Comparison of ENCODE assay signal across 19 cellular contexts in genomic region chr10:131910663-131911314, GRCh38. TPM values are rescaled to one million over a fixed set of nuclear protein-coding genes. Genes with fewer than 3 reads are reported as not detected.
DNase-seq lines count a peak whose midpoint lies in the region; ATAC-seq and TF ChIP-seq lines count a peak whose summit lies in the region.
"Had no signal": no experiment of that assay in that cellular context is flagged by ENCODE, and none has a peak within 500 bp of the region (broad histone marks: within the 10 kb centered on the region; RNA-seq: fewer than 3 reads in every experiment).

No MANE protein-coding gene starts in this region.

- no peak for TF ChIP-seq POLR2A in heart left ventricle (IDR thresholded peaks at IDR 0.05)

- peaks cover 0 to 78% (median 38%) of the 10 kb centered on the region in 12 donors for H3K4me1 ChIP-seq in heart left ventricle
- H3K4me1 ChIP-seq: SJSA1 had no signal

- H3K36me3 Mint-ChIP-seq in T-helper 17 cell (ENCODE audit: low read depth) = peaks cover 6% of the 10 kb centered on the region
- H3K36me3 Mint-ChIP-seq in naive thymus-derived CD8-positive, alpha-beta T cell = peaks cover 4 to 32% (median 8%) of the 10 kb centered on the region in 3 donors
- peaks cover 75% of the 10 kb centered on the region for H3K36me3 Mint-ChIP-seq in stimulated activated effector memory CD8-positive, alpha-beta T cell treated with anti-CD3 and anti-CD28 coated beads, Interleukin-12 subunit alpha, Interleukin-12 subunit beta, amount 100 ng/mL, for 72 hours
- peaks cover 49% of the 10 kb centered on the region for H3K36me3 Mint-ChIP-seq in activated CD8-positive, alpha-beta memory T cell treated with anti-CD3 and anti-CD28 coated beads, Interleukin-2, amount 10 ng/mL, durations not matched to agents 7 days and 5 days

- no peak overlapping the region for H3K4me3 ChIP-seq in heart left ventricle
- H3K4me3 ChIP-seq: GM12878, SJSA1 had no signal

- POLR2A ChIA-PET in naive thymus-derived CD8-positive, alpha-beta T cell (lab: Charles Lee) = interaction anchor here (1.3 kb wide), 1 partner anchor 10 kb away, joined by 3 read pairs; the partner anchor contains the start of gene PPP2R2D

- ATAC-seq in heart left ventricle (peak in 3 of 4 donors; percentile 8 to 27 (median 18)), Right ventricle myocardium superior (ENCODE audit: poor library complexity) (no peak), T-helper 17 cell (no peak), HG03139 (IDR thresholded peaks at IDR 0.05; ENCODE audit: unreplicated experiment) (no peak), HG03095 (IDR thresholded peaks at IDR 0.05; ENCODE audit: unreplicated experiment) (no peak)
- ATAC-seq in naive thymus-derived CD8-positive, alpha-beta T cell = no peak
- no peak for ATAC-seq in stimulated activated effector memory CD8-positive, alpha-beta T cell treated with anti-CD3 and anti-CD28 coated beads, Interleukin-12 subunit alpha, Interleukin-12 subunit beta, amount 100 ng/mL, for 72 hours
- ATAC-seq in activated CD8-positive, alpha-beta memory T cell treated with anti-CD3 and anti-CD28 coated beads, Interleukin-2, amount 10 ng/mL, durations not matched to agents 7 days and 5 days = no peak
- ATAC-seq: GM12878 had no signal

- H3K4me1 Mint-ChIP-seq in T-helper 17 cell = peaks cover 43% of the 10 kb centered on the region
- H3K4me1 Mint-ChIP-seq in naive thymus-derived CD8-positive, alpha-beta T cell = peaks cover 41 to 89% (median 86%) of the 10 kb centered on the region in 4 donors
- H3K4me1 Mint-ChIP-seq in stimulated activated effector memory CD8-positive, alpha-beta T cell treated with anti-CD3 and anti-CD28 coated beads, Interleukin-12 subunit alpha, Interleukin-12 subunit beta, amount 100 ng/mL, for 72 hours = peaks cover 56% of the 10 kb centered on the region
- H3K4me1 Mint-ChIP-seq in activated CD8-positive, alpha-beta memory T cell treated with anti-CD3 and anti-CD28 coated beads, Interleukin-2, amount 10 ng/mL, durations not matched to agents 7 days and 5 days = peaks cover 34% of the 10 kb centered on the region

- 75 to 84% (median 79%) methylated on average over 15 of the region's 15 CpGs for WGBS in heart left ventricle, 4 donors

- DNase-seq in heart left ventricle (no peak), Right ventricle myocardium superior (no peak), T-helper 17 cell (no peak)
- DNase-seq in naive thymus-derived CD8-positive, alpha-beta T cell = no peak
- DNase-seq in stimulated activated effector memory CD8-positive, alpha-beta T cell treated with anti-CD3 and anti-CD28 coated beads, Interleukin-12 subunit alpha, Interleukin-12 subunit beta, amount 100 ng/mL, for 72 hours (ENCODE audit: low spot score in 2 of 2) = no peak
- no peak for DNase-seq in activated CD8-positive, alpha-beta memory T cell treated with anti-CD3 and anti-CD28 coated beads, Interleukin-2, amount 10 ng/mL, durations not matched to agents 7 days and 5 days
- DNase-seq: ACHN, DMS153, EL, NCI-H1092 treated with DMSO at 0.1 percent for 48 hours, NCI-H146, NCI-H2029 treated with DMSO at 0.1 percent for 48 hours, NCI-H2171, NCI-H526 had no signal

- H3K9me3 Mint-ChIP-seq in naive thymus-derived CD8-positive, alpha-beta T cell = no peaks in the 10 kb centered on the region
- H3K9me3 Mint-ChIP-seq in stimulated activated effector memory CD8-positive, alpha-beta T cell treated with anti-CD3 and anti-CD28 coated beads, Interleukin-12 subunit alpha, Interleukin-12 subunit beta, amount 100 ng/mL, for 72 hours = no peaks in the 10 kb centered on the region
- no peaks in the 10 kb centered on the region for H3K9me3 Mint-ChIP-seq in activated CD8-positive, alpha-beta memory T cell treated with anti-CD3 and anti-CD28 coated beads, Interleukin-2, amount 10 ng/mL, durations not matched to agents 7 days and 5 days (ENCODE audit: low read depth)

- TF ChIP-seq CTCF in heart left ventricle (IDR thresholded peaks at IDR 0.05) = no peak

- no peaks in the 10 kb centered on the region for H3K27me3 ChIP-seq in heart left ventricle
- H3K27me3 ChIP-seq: SJSA1 had no signal

- intact Hi-C loops in heart left ventricle (cut with DNase I) (loop anchor here in 1 of 10 donors (5.0 kb wide), 1 partner anchor 72 kb away; the partner anchor contains the start of gene BNIP3), Right ventricle myocardium superior (cut with DNase I) (no loop called here)

- H3K27ac Mint-ChIP-seq in T-helper 17 cell = peak overlapping the region; percentile 4
- H3K27ac Mint-ChIP-seq in naive thymus-derived CD8-positive, alpha-beta T cell = peak overlapping the region in 6 of 10 donors; percentile 43 to 90 (median 68)
- H3K27ac Mint-ChIP-seq in stimulated activated effector memory CD8-positive, alpha-beta T cell treated with anti-CD3 and anti-CD28 coated beads, Interleukin-12 subunit alpha, Interleukin-12 subunit beta, amount 100 ng/mL, for 72 hours = peak overlapping the region; percentile 43
- no peak overlapping the region for H3K27ac Mint-ChIP-seq in activated CD8-positive, alpha-beta memory T cell treated with anti-CD3 and anti-CD28 coated beads, Interleukin-2, amount 10 ng/mL, durations not matched to agents 7 days and 5 days

- H3K36me3 ChIP-seq in heart left ventricle = peaks cover 0 to 48% (median 18%) of the 10 kb centered on the region in 9 donors

- no peaks in the 10 kb centered on the region for H3K9me3 ChIP-seq in heart left ventricle
- no peaks in the 10 kb centered on the region for H3K9me3 ChIP-seq in T-helper 17 cell (ENCODE audit: control insufficient read depth, low read length, poor library complexity, severe bottlenecking)
- H3K9me3 ChIP-seq: SJSA1 had no signal

- peak overlapping the region in 2 of 12 donors; percentile 24 to 30 for H3K27ac ChIP-seq in heart left ventricle
- H3K27ac ChIP-seq: C4-2B, SJSA1 had no signal

- CTCF ChIA-PET in activated CD8-positive, alpha-beta memory T cell treated with anti-CD3 and anti-CD28 coated beads, Interleukin-2, amount 10 ng/mL, durations not matched to agents 7 days and 5 days (lab: Charles Lee) = interaction anchor here (0.6 to 1.3 kb wide), 3 partner anchors 25 to 112 kb away, joined by 3 read pairs; no protein-coding TSS in a partner anchor

- no peaks in the 10 kb centered on the region for H3K27me3 Mint-ChIP-seq in T-helper 17 cell
- H3K27me3 Mint-ChIP-seq in naive thymus-derived CD8-positive, alpha-beta T cell = no peaks in the 10 kb centered on the region
- H3K27me3 Mint-ChIP-seq in activated CD8-positive, alpha-beta memory T cell treated with anti-CD3 and anti-CD28 coated beads, Interleukin-2, amount 10 ng/mL, durations not matched to agents 7 days and 5 days = no peaks in the 10 kb centered on the region

- no peak overlapping the region for H3K4me3 Mint-ChIP-seq in T-helper 17 cell
- peak overlapping the region in 1 of 10 donors; percentile 3 for H3K4me3 Mint-ChIP-seq in naive thymus-derived CD8-positive, alpha-beta T cell
- no peak overlapping the region for H3K4me3 Mint-ChIP-seq in stimulated activated effector memory CD8-positive, alpha-beta T cell treated with anti-CD3 and anti-CD28 coated beads, Interleukin-12 subunit alpha, Interleukin-12 subunit beta, amount 100 ng/mL, for 72 hours
- H3K4me3 Mint-ChIP-seq in activated CD8-positive, alpha-beta memory T cell treated with anti-CD3 and anti-CD28 coated beads, Interleukin-2, amount 10 ng/mL, durations not matched to agents 7 days and 5 days = no peak overlapping the region

RNA-seq across cellular contexts. Expression of gene PPP2R2D, which starts 10.0 kb away (rescaled TPM):
- 10 to 100 TPM; 29.4 to 43.4 (median 37.3) TPM for total RNA-seq in heart left ventricle
- polyA plus RNA-seq in heart left ventricle = 10 to 100 TPM; 34.4 to 34.9 TPM
- 33.9 TPM for total RNA-seq in Right ventricle myocardium superior
- total RNA-seq in T-helper 17 cell = 10 to 100 TPM; 34.5 to 36.6 TPM
- total RNA-seq in naive thymus-derived CD8-positive, alpha-beta T cell = 10 to 100 TPM; 48.1 to 49.6 TPM
- polyA plus RNA-seq in naive thymus-derived CD8-positive, alpha-beta T cell = 10 to 100 TPM; 22.7 to 38.3 (median 26.9) TPM
- total RNA-seq in activated CD8-positive, alpha-beta memory T cell treated with anti-CD3 and anti-CD28 coated beads, Interleukin-2, amount 10 ng/mL, durations not matched to agents 7 days and 5 days = 10 to 100 TPM; 36.0 to 41.9 TPM

Comparison
In these comparisons a context has a peak if more than half of its experiments do, and no peak if none do; other contexts are left out.
1. ATAC-seq: peak in heart left ventricle (3 of 4); none in Right ventricle myocardium superior (single experiment), T-helper 17 cell (single experiment), naive thymus-derived CD8-positive, alpha-beta T cell (0 of 2), stimulated activated effector memory CD8-positive, alpha-beta T cell treated with anti-CD3 and anti-CD28 coated beads, Interleukin-12 subunit alpha, Interleukin-12 subunit beta, amount 100 ng/mL, for 72 hours (single experiment), HG03139 (single experiment), activated CD8-positive, alpha-beta memory T cell treated with anti-CD3 and anti-CD28 coated beads, Interleukin-2, amount 10 ng/mL, durations not matched to agents 7 days and 5 days (single experiment) and HG03095 (single experiment).